ENCODE assay signal across 18 cellular contexts in genomic region chr12:120413901-120414695, GRCh38. TPM values are rescaled to one million over a fixed set of nuclear protein-coding genes. Genes with fewer than 3 reads are reported as not detected.
DNase-seq lines count a peak whose midpoint lies in the region; ATAC-seq and TF ChIP-seq lines count a peak whose summit lies in the region.
"Had no signal": no experiment of that assay in that cellular context is flagged by ENCODE, and none has a peak within 500 bp of the region (broad histone marks: within the 10 kb centered on the region; RNA-seq: fewer than 3 reads in every experiment).

No MANE protein-coding gene starts in this region.

- no peak overlapping the region for H3K23ac ChIP-seq in H9 (ENCODE audit: insufficient read length, low read depth, low read length)

- H4K8ac ChIP-seq in H9 (replicated peaks; ENCODE audit: insufficient read length, low read depth, low read length) = no peak overlapping the region

- H3K9ac ChIP-seq in H9 (ENCODE audit: extremely low read depth, insufficient read length, low read length) = no peak overlapping the region

- no peak overlapping the region for H2BK15ac ChIP-seq in H9 (ENCODE audit: low read depth, low read length)

- H3K27me3 ChIP-seq in H9 (ENCODE audit: insufficient read depth, low read length) (no peaks in the 10 kb centered on the region), right atrium auricular region (no peaks in the 10 kb centered on the region)
- H3K27me3 ChIP-seq: BLaER1 treated with 17β-estradiol and CSF1 and Interleukin-3, amounts not matched to agents 10 nM and 100 nM; SJCRH30 had no signal

- no peak overlapping the region for H4K91ac ChIP-seq in H9 (ENCODE audit: insufficient read length, low read depth, low read length)

- peak overlapping the region; percentile 17 for H3K4me2 ChIP-seq in H9 (ENCODE audit: insufficient read depth, insufficient read length, low read length)
- H3K4me2 ChIP-seq: BLaER1 treated with 17β-estradiol and CSF1 and Interleukin-3, amounts not matched to agents 10 nM and 100 nM had no signal

- H2BK5ac ChIP-seq in H9 (ENCODE audit: insufficient read length, low read length) = no peak overlapping the region

- peaks cover 24 to 26% of the 10 kb centered on the region in 2 experiments for H3K4me1 Mint-ChIP-seq in H9
- peaks cover 22% of the 10 kb centered on the region for H3K4me1 Mint-ChIP-seq in neural crest cell
- H3K4me1 Mint-ChIP-seq: natural killer cell had no signal

- no peak overlapping the region for H2AK5ac ChIP-seq in H9 (ENCODE audit: insufficient read length, low read length)

- H3K27ac Mint-ChIP-seq in H9 (peak overlapping the region; percentile 93 to 99 (median 96)), neural crest cell (ENCODE audit: unreplicated experiment) (peak overlapping the region; percentile 69)
- H3K27ac Mint-ChIP-seq: natural killer cell had no signal

- H2BK120ac ChIP-seq in H9 (ENCODE audit: low read depth, low read length, poor library complexity, severe bottlenecking) = no peak overlapping the region

- peak overlapping the region; percentile 59 for H2BK12ac ChIP-seq in H9 (ENCODE audit: insufficient read length, low read depth, low read length)

- WGBS in H9 (ENCODE audit: extremely low coverage, insufficient read length, low lambda C conversion rate) = no CpG with 5 or more reads among the region's 13 CpGs

- no peaks in the 10 kb centered on the region for H3K79me1 ChIP-seq in H9 (ENCODE audit: insufficient read depth, low read depth, low read length, poor library complexity, severe bottlenecking)

- peak; percentile 96 for DNase-seq in H9
- DNase-seq in SHP77 treated with DMSO at 0.1 percent for 48 hours (lab: John Stamatoyannopoulos, UW) = peak; percentile 32
- DNase-seq in right atrium auricular region (ENCODE audit: low spot score) = no peak
- DNase-seq in neural crest cell (ENCODE audit: low read depth, low spot score) = peak; percentile 54
- DNase-seq in HPDE6-E6E7 (ENCODE audit: extremely low spot score) = no peak
- no peak for DNase-seq in CD1c-positive myeloid dendritic cell (ENCODE audit: extremely low spot score)
- DNase-seq: activated effector memory CD4-positive, alpha-beta T cell treated with Interleukin-2 at 50 U/mL for 16 hours; Karpas-422; natural killer cell; NCI-H446 treated with DMSO at 0.1 percent for 48 hours; SJCRH30; stimulated activated CD4-positive, alpha-beta T cell treated with anti-CD3 and anti-CD28 coated beads, Interleukin-4, amount 100 ng/mL, for 4 hours had no signal

- H4K5ac ChIP-seq in H9 (ENCODE audit: insufficient read length, low read depth, low read length) = no peak overlapping the region

- no peaks in the 10 kb centered on the region; a peak in 1 of 5 replicates for H3K9me3 Mint-ChIP-seq in H9
- H3K9me3 Mint-ChIP-seq in neural crest cell = no peaks in the 10 kb centered on the region
- H3K9me3 Mint-ChIP-seq: natural killer cell had no signal

- H3K23me2 ChIP-seq in H9 (ENCODE audit: insufficient read length, low read depth, low read length, poor library complexity, severe bottlenecking) = no peaks in the 10 kb centered on the region

- no peak overlapping the region for H2BK20ac ChIP-seq in H9 (ENCODE audit: low read depth, low read length, poor library complexity, severe bottlenecking)

- H3K36me3 ChIP-seq in right atrium auricular region = no peaks in the 10 kb centered on the region
- H3K36me3 ChIP-seq: BLaER1 treated with 17β-estradiol and CSF1 and Interleukin-3, amounts not matched to agents 10 nM and 100 nM; SJCRH30 had no signal

- ATAC-seq in GM18867 (IDR thresholded peaks at IDR 0.05; ENCODE audit: unreplicated experiment) = no peak
- ATAC-seq in HG03045 (IDR thresholded peaks at IDR 0.05; ENCODE audit: unreplicated experiment) = no peak
- ATAC-seq: natural killer cell had no signal

- H2AFZ ChIP-seq in H9 (ENCODE audit: low read length) = no peak overlapping the region

- H3K4me3 Mint-ChIP-seq in H9 (peak overlapping the region; percentile 0 to 70; a peak in 4 of 5 replicates), neural crest cell (peak overlapping the region; percentile 45)
- H3K4me3 Mint-ChIP-seq: natural killer cell had no signal

- no peak overlapping the region for H3K56ac ChIP-seq in H9 (ENCODE audit: insufficient read length, low read depth, low read length)

- no peak overlapping the region for H3K4ac ChIP-seq in H9 (ENCODE audit: low read depth, low read length)

- H3K36me3 Mint-ChIP-seq in H9 (ENCODE audit: insufficient read depth in 1 of 3, low read depth in 3 of 3) (no peaks in the 10 kb centered on the region; a peak in 1 of 7 replicates), neural crest cell (ENCODE audit: low read depth) (no peaks in the 10 kb centered on the region)
- H3K36me3 Mint-ChIP-seq: natural killer cell had no signal

- H3K4me1 ChIP-seq in H9 (ENCODE audit: insufficient read depth, low read length) (no peaks in the 10 kb centered on the region), right atrium auricular region (no peaks in the 10 kb centered on the region)
- H3K4me1 ChIP-seq: SJCRH30 had no signal

- TF ChIP-seq CTCF in H9 (conservative IDR thresholded peaks at IDR 0.05) = no peak
- no peak for TF ChIP-seq CTCF in right atrium auricular region (IDR thresholded peaks at IDR 0.05)
- no peak for TF ChIP-seq CTCF in neural crest cell (conservative IDR thresholded peaks at IDR 0.05)

- no peak overlapping the region for H3T11ph ChIP-seq in H9 (ENCODE audit: low read length)

- H3K14ac ChIP-seq in H9 (ENCODE audit: insufficient read depth, low read length) = peak overlapping the region; percentile 74; the same call in 1 of the 2 replicates

- H3K27me3 Mint-ChIP-seq in H9 (ENCODE audit: low read depth) (peaks cover 1% of the 10 kb centered on the region; the same call in 1 of the 2 replicates), neural crest cell (ENCODE audit: low read depth) (no peaks in the 10 kb centered on the region)

- peak overlapping the region; percentile 35 for H3K27ac ChIP-seq in H9 (ENCODE audit: insufficient read length, low read depth, low read length)
- H3K27ac ChIP-seq in right atrium auricular region = peak overlapping the region; percentile 35 to 82
- H3K27ac ChIP-seq: BLaER1 treated with 17β-estradiol and CSF1 and Interleukin-3, amounts not matched to agents 10 nM and 100 nM; SJCRH30 had no signal

- no peaks in the 10 kb centered on the region for H3K9me3 ChIP-seq in H9 (ENCODE audit: control insufficient read depth, low read depth, low read length)
- H3K9me3 ChIP-seq in right atrium auricular region = no peaks in the 10 kb centered on the region
- H3K9me3 ChIP-seq: BLaER1 treated with 17β-estradiol and CSF1 and Interleukin-3, amounts not matched to agents 10 nM and 100 nM; SJCRH30 had no signal

- no peaks in the 10 kb centered on the region for H4K20me1 ChIP-seq in H9 (ENCODE audit: control insufficient read depth, insufficient read depth, insufficient read length)
- H4K20me1 ChIP-seq: BLaER1 treated with 17β-estradiol and CSF1 and Interleukin-3, amounts not matched to agents 10 nM and 100 nM had no signal

- H3K79me2 ChIP-seq in H9 (ENCODE audit: insufficient read depth, low read length) = no peaks in the 10 kb centered on the region

- H3K4me3 ChIP-seq in right atrium auricular region = no peak overlapping the region
- H3K4me3 ChIP-seq: BLaER1 treated with 17β-estradiol and CSF1 and Interleukin-3, amounts not matched to agents 10 nM and 100 nM; SJCRH30 had no signal

- H3K18ac ChIP-seq in H9 (ENCODE audit: insufficient read length, low read depth, low read length) = peak overlapping the region; percentile 63

RNA-seq across cellular contexts. Expression of gene COX6A1, which starts 23.8 kb away (rescaled TPM):
- total RNA-seq in H9 (2021) (415 and 425 TPM in 2 replicates), right atrium auricular region (100 to 1,000 TPM; 190 to 291 TPM), neural crest cell (315 and 320 TPM in 2 replicates)

RNA-seq across cellular contexts. Expression of gene TRIAP1, which starts 32.1 kb away (rescaled TPM):
- total RNA-seq in H9 (2021) (70.4 and 77.9 TPM in 2 replicates), right atrium auricular region (1 to 10 TPM; 8.9 to 9.2 TPM), neural crest cell (38.0 and 38.1 TPM in 2 replicates)

RNA-seq across cellular contexts. Expression of gene GATC, which starts 32.1 kb away (rescaled TPM):
- 25.9 and 38.5 TPM in 2 replicates for total RNA-seq in H9 (2021)
- total RNA-seq in right atrium auricular region = 10 to 100 TPM; 11.6 to 13.6 TPM
- 32.0 and 33.8 TPM in 2 replicates for total RNA-seq in neural crest cell

RNA-seq across cellular contexts. Expression of gene MSI1, which starts 45.1 kb away (rescaled TPM):
- 91.5 and 93.2 TPM in 2 replicates for total RNA-seq in H9 (2021)
- 1 to 10 TPM in 1 of 2 donors, under 1 TPM in 1; 0.93 to 2.9 TPM for total RNA-seq in right atrium auricular region
- 224 and 229 TPM in 2 replicates for total RNA-seq in neural crest cell
- total RNA-seq: dermis microvascular lymphatic vessel endothelial cell, glomerular endothelial cell, natural killer cell, subcutaneous adipose tissue had no signal

RNA-seq across cellular contexts. Expression of gene SRSF9, which starts 55.5 kb away (rescaled TPM):
- total RNA-seq in H9 (2021) (302 and 306 TPM in 2 replicates), right atrium auricular region (10 to 100 TPM; 18.7 to 31.4 TPM), neural crest cell (350 and 361 TPM in 2 replicates)

Comparison
In these comparisons a context has a peak if more than half of its experiments do, and no peak if none do; other contexts are left out.
1. DNase-seq: peak in H9 (single experiment), SHP77 treated with DMSO at 0.1 percent for 48 hours (single experiment) and neural crest cell (single experiment); none in right atrium auricular region (single experiment), HPDE6-E6E7 (single experiment) and CD1c-positive myeloid dendritic cell (single experiment).